ENCODE assay signal across 8 cellular contexts in genomic region chr9:89593776-89594427, GRCh38. TPM values are rescaled to one million over a fixed set of nuclear protein-coding genes. Genes with fewer than 3 reads are reported as not detected.
DNase-seq lines count a peak whose midpoint lies in the region; ATAC-seq and TF ChIP-seq lines count a peak whose summit lies in the region.

No MANE protein-coding gene starts in this region.

- H3K79me2 ChIP-seq in DND-41 (ENCODE audit: insufficient read depth, low read length), result no peaks in the 10 kb centered on the region

- intact Hi-C loops in right cardiac atrium (cut with DNase I), result loop anchor here (10.0 kb wide), 2 partner anchors 1281 to 1301 kb away; no protein-coding TSS in a partner anchor

- H4K20me1 ChIP-seq in DND-41 (ENCODE audit: insufficient read depth, low read length), result no peaks in the 10 kb centered on the region

- H3K9ac ChIP-seq in DND-41 (ENCODE audit: low read depth, low read length), result no peak overlapping the region

- H3K9me3 ChIP-seq in DND-41 (ENCODE audit: insufficient read depth, low read length, severe bottlenecking), result no peaks in the 10 kb centered on the region
- no peaks in the 10 kb centered on the region for H3K9me3 ChIP-seq in SJCRH30 (replicated peaks)
- H3K9me3 ChIP-seq in right cardiac atrium (ENCODE audit: control insufficient read depth, low read length), result no peaks in the 10 kb centered on the region

- H3K36me3 ChIP-seq in DND-41 (ENCODE audit: insufficient read depth, low read length) (no peaks in the 10 kb centered on the region), SJCRH30 (no peaks in the 10 kb centered on the region)

- H3K4me3 ChIP-seq in DND-41 (ENCODE audit: low read depth in 1 of 2, low read length in 2 of 2) (no peak overlapping the region), SJCRH30 (no peak overlapping the region), right cardiac atrium (ENCODE audit: low read length) (no peak overlapping the region)

- peak; percentile 83 for TF ChIP-seq CTCF in DND-41 (IDR thresholded peaks at IDR 0.05; ENCODE audit: borderline replicate concordance, extremely low read depth, low read length, poor library complexity, severe bottlenecking)

- H3K27ac ChIP-seq in DND-41 (ENCODE audit: low read length), result no peak overlapping the region
- H3K27ac ChIP-seq in SJCRH30, result peak overlapping the region; percentile 22; the same call in 1 of the 2 replicates
- H3K27ac ChIP-seq in right cardiac atrium (ENCODE audit: low read length), result no peak overlapping the region

- WGBS in right cardiac atrium, result 46% methylated on average over 12 of the region's 12 CpGs

- H3K4me1 ChIP-seq in DND-41 (ENCODE audit: insufficient read depth, low read length) (no peaks in the 10 kb centered on the region), SJCRH30 (peaks cover 43% of the 10 kb centered on the region), right cardiac atrium (ENCODE audit: control insufficient read depth, insufficient read depth, low read length) (no peaks in the 10 kb centered on the region)

- ATAC-seq in DND-41 (ENCODE audit: insufficient read depth, low read depth) (peak; percentile 84), HG03432 (IDR thresholded peaks at IDR 0.05; ENCODE audit: unreplicated experiment) (peak; percentile 53), right cardiac atrium (peak; percentile 40 to 50), GM21447 (IDR thresholded peaks at IDR 0.05; ENCODE audit: unreplicated experiment) (no peak)

- no peak overlapping the region for H3K4me2 ChIP-seq in DND-41 (ENCODE audit: insufficient read depth, low read length)

- no peak overlapping the region for H2AFZ ChIP-seq in DND-41 (ENCODE audit: low read depth, low read length)

- peaks cover 5% of the 10 kb centered on the region for H3K27me3 ChIP-seq in DND-41 (ENCODE audit: insufficient read depth, low read length, poor library complexity)
- no peaks in the 10 kb centered on the region for H3K27me3 ChIP-seq in SJCRH30
- no peaks in the 10 kb centered on the region for H3K27me3 ChIP-seq in right cardiac atrium (ENCODE audit: control insufficient read depth, insufficient read depth)

- DNase-seq in DND-41, result peak; percentile 67
- DNase-seq in SJCRH30, result peak; percentile 78 to 89
- DNase-seq in activated gamma-delta T cell treated with anti-CD3 and anti-CD28 coated beads, Interleukin-2, amount 50 U/mL, for 16 hours (ENCODE audit: low read depth), result peak; percentile 51
- peak in 2 of 3 donors; percentile 33 to 76 for DNase-seq in right cardiac atrium
- peak; percentile 62 for DNase-seq in stimulated activated CD4-positive, alpha-beta T cell treated with anti-CD3 and anti-CD28 coated beads, Interleukin-1b, Interleukin-23, amount 100 ng/mL, for 48 hours
- no peak for DNase-seq in occipital lobe (lab: John Stamatoyannopoulos, UW)

RNA-seq across cellular contexts. Expression of gene GADD45G, which starts 10.9 kb away (rescaled TPM):
- 23.2 and 23.5 TPM in 2 replicates for total RNA-seq in SJCRH30 (2014; rRNA removed; shearing (Covaris generic))
- total RNA-seq in right cardiac atrium (100 to 1,000 TPM in 2 of 4 donors, 10 to 100 TPM in 2; 27.6 to 133 (median 69.8) TPM), occipital lobe (5.6 TPM)
- 157 TPM for polyA plus RNA-seq in right cardiac atrium
